ENCODE assay signal across 1 cellular context in the genomic region with DNA sequence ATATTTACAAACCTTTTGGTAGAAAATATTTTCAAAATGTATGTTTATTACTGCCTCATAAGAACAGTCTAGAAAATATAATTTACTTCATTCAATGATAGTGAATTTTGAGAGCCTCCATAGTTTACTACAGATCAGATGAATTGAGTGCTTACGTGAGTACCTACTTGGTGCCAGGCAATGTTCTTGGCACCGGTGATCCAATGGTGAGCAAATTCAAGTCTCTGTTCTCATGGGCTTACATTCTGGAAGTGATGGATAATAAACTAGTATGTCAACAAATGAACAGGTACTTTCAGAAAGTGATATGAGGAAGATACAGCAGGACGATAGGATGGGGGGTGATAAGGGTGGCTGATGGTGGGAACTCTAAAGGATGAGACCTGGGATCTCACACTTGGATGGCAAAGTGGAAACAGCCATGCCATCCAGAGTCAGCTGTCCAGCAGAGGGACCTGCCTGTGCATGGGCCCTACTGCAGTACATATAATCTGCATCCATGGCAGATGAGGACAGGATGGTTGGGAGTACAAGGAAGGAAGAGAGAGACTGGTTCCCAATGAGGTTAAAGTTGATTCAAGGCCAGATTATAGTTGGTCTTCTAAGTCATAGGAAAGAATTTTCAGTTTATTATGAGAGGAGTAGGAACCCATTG.
TF ChIP-seq lines count a peak whose summit lies in the region.

No MANE protein-coding gene starts in this region.

TF ChIP-seq in HEK293, 187 proteins besides CTCF, POLR2A, EP300 and RAD21 (continued from another document):
- TF ChIP-seq, protein P1, sequence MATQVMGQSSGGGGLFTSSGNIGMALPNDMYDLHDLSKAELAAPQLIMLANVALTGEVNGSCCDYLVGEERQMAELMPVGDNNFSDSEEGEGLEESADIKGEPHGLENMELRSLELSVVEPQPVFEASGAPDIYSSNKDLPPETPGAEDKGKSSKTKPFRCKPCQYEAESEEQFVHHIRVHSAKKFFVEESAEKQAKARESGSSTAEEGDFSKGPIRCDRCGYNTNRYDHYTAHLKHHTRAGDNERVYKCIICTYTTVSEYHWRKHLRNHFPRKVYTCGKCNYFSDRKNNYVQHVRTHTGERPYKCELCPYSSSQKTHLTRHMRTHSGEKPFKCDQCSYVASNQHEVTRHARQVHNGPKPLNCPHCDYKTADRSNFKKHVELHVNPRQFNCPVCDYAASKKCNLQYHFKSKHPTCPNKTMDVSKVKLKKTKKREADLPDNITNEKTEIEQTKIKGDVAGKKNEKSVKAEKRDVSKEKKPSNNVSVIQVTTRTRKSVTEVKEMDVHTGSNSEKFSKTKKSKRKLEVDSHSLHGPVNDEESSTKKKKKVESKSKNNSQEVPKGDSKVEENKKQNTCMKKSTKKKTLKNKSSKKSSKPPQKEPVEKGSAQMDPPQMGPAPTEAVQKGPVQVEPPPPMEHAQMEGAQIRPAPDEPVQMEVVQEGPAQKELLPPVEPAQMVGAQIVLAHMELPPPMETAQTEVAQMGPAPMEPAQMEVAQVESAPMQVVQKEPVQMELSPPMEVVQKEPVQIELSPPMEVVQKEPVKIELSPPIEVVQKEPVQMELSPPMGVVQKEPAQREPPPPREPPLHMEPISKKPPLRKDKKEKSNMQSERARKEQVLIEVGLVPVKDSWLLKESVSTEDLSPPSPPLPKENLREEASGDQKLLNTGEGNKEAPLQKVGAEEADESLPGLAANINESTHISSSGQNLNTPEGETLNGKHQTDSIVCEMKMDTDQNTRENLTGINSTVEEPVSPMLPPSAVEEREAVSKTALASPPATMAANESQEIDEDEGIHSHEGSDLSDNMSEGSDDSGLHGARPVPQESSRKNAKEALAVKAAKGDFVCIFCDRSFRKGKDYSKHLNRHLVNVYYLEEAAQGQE (tag by site-specific recombination; IDR thresholded peaks at IDR 0.05): peak; percentile 43; the same call in 1 of the 2 replicates
- TF ChIP-seq ZNF274 (IDR thresholded peaks at IDR 0.05; ENCODE audit: low read length): no peak
- no peak for TF ChIP-seq ZNF274 (tag by site-specific recombination; IDR thresholded peaks at IDR 0.05; ENCODE audit: borderline replicate concordance)
- no peak for TF ChIP-seq ZBTB8A (tag by site-specific recombination; IDR thresholded peaks at IDR 0.05)
